ENCODE assay signal across 11 cellular contexts in genomic region chr10:79142522-79143309, GRCh38.
DNase-seq lines count a peak whose midpoint lies in the region; ATAC-seq and TF ChIP-seq lines count a peak whose summit lies in the region.
"Had no signal": no experiment of that assay in that cellular context is flagged by ENCODE, and none has a peak within 500 bp of the region (broad histone marks: within the 10 kb centered on the region; RNA-seq: fewer than 3 reads in every experiment).

No MANE protein-coding gene starts in this region.

- TF ChIP-seq POLR2A in thyroid gland (IDR thresholded peaks at IDR 0.05) (no peak), Peyer's patch (IDR thresholded peaks at IDR 0.05) (no peak)

- POLR2A ChIA-PET in SK-N-SH (lab: Yijun Ruan, JAX) (no interaction called here), OCI-LY7 (lab: Charles Lee) (no interaction called here)

- intact Hi-C loops in OCI-LY7 (cut with micrococcal nuclease; ENCODE audit: unreplicated experiment), result no loop called here
- intact Hi-C loops in thyroid gland (cut with DNase I), result no loop called here

- H3K36me3 ChIP-seq in SK-N-SH (replicated peaks in 1 of 2; ENCODE audit: control insufficient read depth in 1 of 2, insufficient read depth in 2 of 2, low read length in 1 of 2) (peaks cover 9 to 25% of the 10 kb centered on the region in 2 experiments), OCI-LY7 (ENCODE audit: insufficient read depth, low read length) (no peaks in the 10 kb centered on the region), fibroblast of lung (ENCODE audit: control insufficient read depth, insufficient read depth, low read length) (peaks cover 34% of the 10 kb centered on the region), thyroid gland (peaks cover 0 to 12% of the 10 kb centered on the region in 2 donors), Peyer's patch (peaks cover 0 to 38% (median 0%) of the 10 kb centered on the region in 3 donors)

- TF ChIP-seq EP300 in SK-N-SH (IDR thresholded peaks at IDR 0.05; ENCODE audit: borderline replicate concordance in 1 of 2, low read depth in 1 of 2, low read length in 1 of 2), result no peak

- H2AFZ ChIP-seq in SK-N-SH (ENCODE audit: low read depth), result no peak overlapping the region
- no peak overlapping the region for H2AFZ ChIP-seq in OCI-LY7 (ENCODE audit: low read length)
- H2AFZ ChIP-seq in fibroblast of lung (ENCODE audit: low read length), result no peak overlapping the region

- BruUV-seq in OCI-LY7 (replicated peaks; lab: Mats Ljungman, UMichigan), result no TSS peak

- no peak overlapping the region for H3K4me3 ChIP-seq in SK-N-SH (ENCODE audit: low read depth in 2 of 2, low read length in 1 of 2)
- no peak overlapping the region for H3K4me3 ChIP-seq in OCI-LY7 (ENCODE audit: low read depth, low read length, poor library complexity, severe bottlenecking)
- H3K4me3 ChIP-seq in fibroblast of lung (replicated peaks in 1 of 4; ENCODE audit: control extremely low read depth in 1 of 4, insufficient read depth in 1 of 4, low read depth in 3 of 4, low read length in 4 of 4), result no peak overlapping the region
- H3K4me3 ChIP-seq in thyroid gland (replicated peaks in 1 of 3), result no peak overlapping the region
- no peak overlapping the region for H3K4me3 ChIP-seq in Peyer's patch
- H3K4me3 ChIP-seq: SJSA1, testis had no signal

- peak; percentile 18; the same call in 1 of the 2 replicates for TF ChIP-seq CTCF in SK-N-SH (IDR thresholded peaks at IDR 0.05)
- peak; percentile 68 for TF ChIP-seq CTCF in OCI-LY7 (conservative IDR thresholded peaks at IDR 0.05; ENCODE audit: low read length)
- TF ChIP-seq CTCF in fibroblast of lung (conservative IDR thresholded peaks at IDR 0.05 in 1 of 2, IDR thresholded peaks at IDR 0.05 in 1 of 2; ENCODE audit: low read depth in 1 of 2, low read length in 2 of 2), result no peak
- no peak for TF ChIP-seq CTCF in thyroid gland (IDR thresholded peaks at IDR 0.05)
- no peak for TF ChIP-seq CTCF in Peyer's patch (IDR thresholded peaks at IDR 0.05)

- CTCF ChIA-PET in SK-N-SH (lab: Yijun Ruan, JAX), result interaction anchor here (1.0 to 2.5 kb wide), 7 partner anchors 12 to 123 kb away, joined by 3 to 22 read pairs (median 3); partner anchors contain the start of gene ZMIZ1
- CTCF ChIA-PET in OCI-LY7 (lab: Charles Lee; ENCODE audit: unreplicated experiment), result no interaction called here

- peak; percentile 36 for TF ChIP-seq RAD21 in SK-N-SH (IDR thresholded peaks at IDR 0.05; ENCODE audit: low read length)

- DNase-seq in SK-N-SH (no peak), OCI-LY7 (ENCODE audit: low spot score) (no peak), fibroblast of lung (ENCODE audit: low read depth in 2 of 2) (no peak), thyroid gland (no peak), Peyer's patch (no peak), RPMI8226 (no peak), epidermal melanocyte (ENCODE audit: insufficient read length, low spot score) (no peak)
- DNase-seq: activated CD4-positive, alpha-beta T cell treated with anti-CD3 and anti-CD28 coated beads, Interleukin-2, amount 10 ng/mL, durations not matched to agents 7 days and 5 days; testis had no signal

- H3K27me3 ChIP-seq in SK-N-SH (ENCODE audit: insufficient read depth) (no peaks in the 10 kb centered on the region), fibroblast of lung (ENCODE audit: control insufficient read depth, insufficient read depth, low read length) (no peaks in the 10 kb centered on the region), thyroid gland (no peaks in the 10 kb centered on the region), Peyer's patch (no peaks in the 10 kb centered on the region)
- H3K27me3 ChIP-seq: SJSA1, testis had no signal

- H3F3A ChIP-seq in SK-N-SH (replicated peaks; ENCODE audit: insufficient read depth), result peaks cover 17% of the 10 kb centered on the region

- WGBS in SK-N-SH (ENCODE audit: low lambda C conversion rate), result 90% methylated on average over 13 of the region's 13 CpGs
- WGBS in thyroid gland, 2 donors, result 88 to 89% methylated on average over 13 of the region's 13 CpGs

- H3K27ac ChIP-seq in SK-N-SH (ENCODE audit: low read depth in 2 of 2, low read length in 1 of 2) (peak overlapping the region; percentile 8 to 58; a peak in 2 of 4 replicates), OCI-LY7 (ENCODE audit: low read depth, low read length, poor library complexity, severe bottlenecking) (no peak overlapping the region), fibroblast of lung (ENCODE audit: insufficient read depth, low read length) (peak overlapping the region; percentile 57), thyroid gland (peak overlapping the region; percentile 37 to 67 (median 67)), Peyer's patch (peak overlapping the region in 2 of 4 donors; percentile 2 to 36)
- H3K27ac ChIP-seq: SJSA1, testis had no signal

- H3K9me2 ChIP-seq in SK-N-SH (no peaks in the 10 kb centered on the region), OCI-LY7 (ENCODE audit: insufficient read depth, low read length) (no peaks in the 10 kb centered on the region)

- peaks cover 25 to 60% of the 10 kb centered on the region in 2 experiments; a peak in 3 of 4 replicates for H3K4me1 ChIP-seq in SK-N-SH (ENCODE audit: control insufficient read depth in 1 of 2, insufficient read depth in 2 of 2, low read depth in 1 of 2, low read length in 1 of 2)
- peaks cover 47% of the 10 kb centered on the region for H3K4me1 ChIP-seq in OCI-LY7 (ENCODE audit: insufficient read depth, low read length, poor library complexity, severe bottlenecking)
- peaks cover 69% of the 10 kb centered on the region for H3K4me1 ChIP-seq in fibroblast of lung (ENCODE audit: control insufficient read depth, extremely low read depth, insufficient read depth, low read length)
- peaks cover 59 to 86% of the 10 kb centered on the region in 2 donors for H3K4me1 ChIP-seq in thyroid gland
- H3K4me1 ChIP-seq in Peyer's patch, result peaks cover 0 to 45% (median 4%) of the 10 kb centered on the region in 4 donors

- H3K79me2 ChIP-seq in SK-N-SH (ENCODE audit: insufficient read depth), result peaks cover 82% of the 10 kb centered on the region
- no peaks in the 10 kb centered on the region for H3K79me2 ChIP-seq in OCI-LY7 (ENCODE audit: insufficient read depth, low read depth, low read length)
- H3K79me2 ChIP-seq in fibroblast of lung (ENCODE audit: control insufficient read depth, insufficient read depth, low read length), result peaks cover 58% of the 10 kb centered on the region

- H3K9me3 ChIP-seq in SK-N-SH (no peaks in the 10 kb centered on the region), OCI-LY7 (ENCODE audit: low read length) (no peaks in the 10 kb centered on the region), fibroblast of lung (ENCODE audit: control insufficient read depth, insufficient read depth, low read depth, low read length) (no peaks in the 10 kb centered on the region), thyroid gland (no peaks in the 10 kb centered on the region), Peyer's patch (no peaks in the 10 kb centered on the region)
- H3K9me3 ChIP-seq: SJSA1, testis had no signal

- H3K9ac ChIP-seq in SK-N-SH (no peak overlapping the region), fibroblast of lung (ENCODE audit: insufficient read depth, low read length) (no peak overlapping the region)

- no peak; the same call in 2 of the 3 replicates for ATAC-seq in SK-N-SH treated with all-trans-retinoic acid at 6 μM for 48 hours

- H3K4me2 ChIP-seq in SK-N-SH, result no peak overlapping the region
- no peak overlapping the region for H3K4me2 ChIP-seq in OCI-LY7 (ENCODE audit: low read length)
- H3K4me2 ChIP-seq in fibroblast of lung (ENCODE audit: extremely low read depth, insufficient read depth, low read length), result no peak overlapping the region

- H4K20me1 ChIP-seq in SK-N-SH (ENCODE audit: insufficient read depth), result peaks cover 10% of the 10 kb centered on the region
- no peaks in the 10 kb centered on the region for H4K20me1 ChIP-seq in OCI-LY7 (ENCODE audit: insufficient read depth, low read length)
- no peaks in the 10 kb centered on the region for H4K20me1 ChIP-seq in fibroblast of lung (ENCODE audit: control insufficient read depth, extremely low read depth, insufficient read depth, low read length)

TF ChIP-seq in SK-N-SH, 30 proteins besides CTCF, POLR2A, EP300 and RAD21 (continues in another document):
- TF ChIP-seq TEAD4 (IDR thresholded peaks at IDR 0.05; ENCODE audit: borderline replicate concordance, insufficient read depth), result no peak
- TF ChIP-seq NRF1 (IDR thresholded peaks at IDR 0.05; ENCODE audit: low read depth, low read length), result no peak
- no peak for TF ChIP-seq IRF3 (IDR thresholded peaks at IDR 0.05; ENCODE audit: low read depth, low read length)
- TF ChIP-seq ELF1 (IDR thresholded peaks at IDR 0.05), result no peak

TF ChIP-seq in SK-N-SH treated with all-trans-retinoic acid at 6 μM for 48 hours, 23 proteins besides CTCF, POLR2A, EP300 and RAD21:
- TF ChIP-seq ZNF565 (CRISPR knock-in tag; conservative IDR thresholded peaks at IDR 0.05; ENCODE audit: low read depth) (no peak), TCF4 (CRISPR knock-in tag; IDR thresholded peaks at IDR 0.05; ENCODE audit: borderline replicate concordance) (no peak), SNAI2 (CRISPR knock-in tag; IDR thresholded peaks at IDR 0.05) (no peak), ZFP3 (CRISPR knock-in tag; IDR thresholded peaks at IDR 0.05) (no peak)

Comparison
In these comparisons a context has a peak if more than half of its experiments do, and no peak if none do; other contexts are left out.
1. CTCF ChIP-seq: peak in SK-N-SH (single experiment) and OCI-LY7 (single experiment); none in fibroblast of lung (0 of 2), thyroid gland (0 of 6) and Peyer's patch (0 of 6).